In the genomic region with DNA sequence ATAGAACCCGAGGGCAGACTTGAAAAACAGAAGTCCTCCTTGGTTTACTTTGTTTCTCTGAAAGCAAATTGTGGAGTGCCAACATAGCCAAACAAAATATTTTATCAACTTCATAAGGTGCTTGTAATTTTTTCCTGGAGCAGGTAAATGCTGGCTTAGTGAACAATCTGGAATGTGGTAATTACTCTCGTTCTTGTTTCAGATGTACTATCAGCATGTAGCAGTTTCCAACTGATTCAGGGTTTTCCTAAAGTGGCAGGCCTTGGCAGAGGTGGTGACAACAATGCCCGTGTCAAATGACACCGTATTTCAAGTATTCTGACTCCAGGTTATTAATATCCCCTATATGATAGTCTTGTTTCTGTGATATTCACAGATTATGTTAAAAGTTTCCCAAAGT, we compare ENCODE assay signal across 9 cellular contexts. TPM values are rescaled to one million over a fixed set of nuclear protein-coding genes. Genes with fewer than 3 reads are reported as not detected.
DNase-seq lines count a peak whose midpoint lies in the region; ATAC-seq, FAIRE-seq and TF ChIP-seq lines count a peak whose summit lies in the region.
"Had no signal": no experiment of that assay in that cellular context is flagged by ENCODE, and none has a peak within 500 bp of the region (broad histone marks: within the 10 kb centered on the region; RNA-seq: fewer than 3 reads in every experiment).

No MANE protein-coding gene starts in this region.

- peak overlapping the region; percentile 89 for H3K4me3 ChIP-seq in ACC112 (ENCODE audit: low read depth, low read length)

- peak overlapping the region; percentile 87 for H2AFZ ChIP-seq in ACC112 (ENCODE audit: low read length, unreplicated experiment)

- H3K27me3 ChIP-seq in ACC112 (ENCODE audit: insufficient read depth, low read length): peaks cover 20% of the 10 kb centered on the region

- H3K36me3 Mint-ChIP-seq in dendritic cell treated with granulocyte-macrophage colony-stimulating factor and Interleukin-4, amounts not matched to agents 40 ng/mL and 50 ng/mL, for 4 days (ENCODE audit: low read depth): peaks cover 54% of the 10 kb centered on the region
- H3K36me3 Mint-ChIP-seq in natural killer cell treated with Interleukin-12 subunit alpha and Interleukin-12 subunit beta and Interleukin-15 and Interleukin-18, amount 100 ng/mL, for 72 hours: no peaks in the 10 kb centered on the region

- peaks cover 13% of the 10 kb centered on the region for H3K4me1 ChIP-seq in ACC112 (ENCODE audit: control insufficient read depth, insufficient read depth, low read length, unreplicated experiment)

- H3K27ac ChIP-seq in ACC112 (ENCODE audit: low read depth, low read length): peak overlapping the region; percentile 88; the same call in 1 of the 2 replicates

- H3K27ac Mint-ChIP-seq in dendritic cell treated with granulocyte-macrophage colony-stimulating factor and Interleukin-4, amounts not matched to agents 40 ng/mL and 50 ng/mL, for 4 days: peak overlapping the region; percentile 97
- peak overlapping the region; percentile 94 to 98 for H3K27ac Mint-ChIP-seq in natural killer cell treated with Interleukin-12 subunit alpha and Interleukin-12 subunit beta and Interleukin-15 and Interleukin-18, amount 100 ng/mL, for 72 hours

- H3K4me3 Mint-ChIP-seq in dendritic cell treated with granulocyte-macrophage colony-stimulating factor and Interleukin-4, amounts not matched to agents 40 ng/mL and 50 ng/mL, for 4 days: peak overlapping the region; percentile 79
- peak overlapping the region; percentile 91 for H3K4me3 Mint-ChIP-seq in natural killer cell treated with Interleukin-12 subunit alpha and Interleukin-12 subunit beta and Interleukin-15 and Interleukin-18, amount 100 ng/mL, for 72 hours

- H3K36me3 ChIP-seq in ACC112 (ENCODE audit: insufficient read depth, low read length): no peaks in the 10 kb centered on the region

- DNase-seq in NCI-H1105 treated with DMSO at 0.1 percent for 48 hours (lab: John Stamatoyannopoulos, UW): peak; percentile 49
- no peak for DNase-seq in natural killer cell treated with Interleukin-12 subunit alpha and Interleukin-12 subunit beta and Interleukin-15 and Interleukin-18, amount 100 ng/mL, for 72 hours (ENCODE audit: low spot score)
- no peak for DNase-seq in GM12892 (ENCODE audit: insufficient read length)

- peaks cover 7% of the 10 kb centered on the region for H3K79me2 ChIP-seq in ACC112 (ENCODE audit: control insufficient read depth, insufficient read depth, low read length, unreplicated experiment)

- intact Hi-C loops in dendritic cell treated with granulocyte-macrophage colony-stimulating factor and Interleukin-4, amounts not matched to agents 40 ng/mL and 50 ng/mL, for 4 days (cut with micrococcal nuclease): loop anchor here (2.0 to 5.0 kb wide), 2 partner anchors 63 to 130 kb away; no protein-coding TSS in a partner anchor

- no peaks in the 10 kb centered on the region for H3K27me3 Mint-ChIP-seq in dendritic cell treated with granulocyte-macrophage colony-stimulating factor and Interleukin-4, amounts not matched to agents 40 ng/mL and 50 ng/mL, for 4 days
- peaks cover 0 to 3% of the 10 kb centered on the region in 2 donors for H3K27me3 Mint-ChIP-seq in natural killer cell treated with Interleukin-12 subunit alpha and Interleukin-12 subunit beta and Interleukin-15 and Interleukin-18, amount 100 ng/mL, for 72 hours

- ATAC-seq in natural killer cell treated with Interleukin-12 subunit alpha and Interleukin-12 subunit beta and Interleukin-15 and Interleukin-18, amount 100 ng/mL, for 72 hours: no peak
- no peak for ATAC-seq in HG02938 (IDR thresholded peaks at IDR 0.05; ENCODE audit: unreplicated experiment)
- ATAC-seq in GM18511 (IDR thresholded peaks at IDR 0.05; ENCODE audit: unreplicated experiment): no peak
- ATAC-seq in GM21528 (IDR thresholded peaks at IDR 0.05; ENCODE audit: low FRiP score, unreplicated experiment): no peak

- TF ChIP-seq POLR2A in GM12892 (IDR thresholded peaks at IDR 0.05; ENCODE audit: low read depth, low read length): no peak

- H3K4me1 Mint-ChIP-seq in dendritic cell treated with granulocyte-macrophage colony-stimulating factor and Interleukin-4, amounts not matched to agents 40 ng/mL and 50 ng/mL, for 4 days (ENCODE audit: low read depth): peaks cover 53% of the 10 kb centered on the region
- H3K4me1 Mint-ChIP-seq in natural killer cell treated with Interleukin-12 subunit alpha and Interleukin-12 subunit beta and Interleukin-15 and Interleukin-18, amount 100 ng/mL, for 72 hours (ENCODE audit: low read depth in 2 of 2): peaks cover 25 to 30% of the 10 kb centered on the region in 2 donors

- FAIRE-seq in GM12892 (lab: Jason Lieb, UNC): no peak
- FAIRE-seq: islet of Langerhans had no signal

- H3K9me3 Mint-ChIP-seq in dendritic cell treated with granulocyte-macrophage colony-stimulating factor and Interleukin-4, amounts not matched to agents 40 ng/mL and 50 ng/mL, for 4 days: peaks cover 10% of the 10 kb centered on the region
- H3K9me3 Mint-ChIP-seq in natural killer cell treated with Interleukin-12 subunit alpha and Interleukin-12 subunit beta and Interleukin-15 and Interleukin-18, amount 100 ng/mL, for 72 hours: no peaks in the 10 kb centered on the region

RNA-seq across cellular contexts. Expression of a gene that starts 1.2 kb away (rescaled TPM):
- 1 to 10 TPM; 4.0 to 6.1 TPM for total RNA-seq in natural killer cell treated with Interleukin-12 subunit alpha and Interleukin-12 subunit beta and Interleukin-15 and Interleukin-18, amount 100 ng/mL, for 72 hours
- polyA plus RNA-seq in GM12892 (2012; ENCODE audit: missing spikeins): 10.0 TPM

RNA-seq across cellular contexts. Expression of a gene that starts 42.4 kb away (rescaled TPM):
- under 1 TPM; 0.11 to 0.59 TPM for total RNA-seq in natural killer cell treated with Interleukin-12 subunit alpha and Interleukin-12 subunit beta and Interleukin-15 and Interleukin-18, amount 100 ng/mL, for 72 hours
- polyA plus RNA-seq in GM12892 (2012; ENCODE audit: missing spikeins): 0.06 TPM

RNA-seq across cellular contexts. Expression of a gene that starts 47.9 kb away (rescaled TPM):
- not detected for total RNA-seq in natural killer cell treated with Interleukin-12 subunit alpha and Interleukin-12 subunit beta and Interleukin-15 and Interleukin-18, amount 100 ng/mL, for 72 hours
- 0.32 TPM for polyA plus RNA-seq in GM12892 (2012; ENCODE audit: missing spikeins)
